ENCODE assay signal across 1 cellular context in genomic region chr1:248849152-248849551, GRCh38.
TF ChIP-seq lines count a peak whose summit lies in the region.

No MANE protein-coding gene starts in this region.

TF ChIP-seq in K562, 482 proteins besides CTCF, POLR2A, EP300 and RAD21:
- TF ChIP-seq SMAD3 (CRISPR knock-in tag; conservative IDR thresholded peaks at IDR 0.05) (no peak), SUPT5H (IDR thresholded peaks at IDR 0.05) (0 out of 2 replicates have a peak, but pooled peaks have one; percentile 9), PTBP1 (IDR thresholded peaks at IDR 0.05; ENCODE audit: low read depth, low read length) (0 out of 2 replicates have a peak, but pooled peaks have one; percentile 21), POLR2G (IDR thresholded peaks at IDR 0.05; ENCODE audit: low read depth, low read length) (0 out of 2 replicates have a peak, but pooled peaks have one; percentile 37), ZNF717 (CRISPR knock-in tag; IDR thresholded peaks at IDR 0.05) (no peak), NCOA6 (IDR thresholded peaks at IDR 0.05) (no peak), TRIM24 (IDR thresholded peaks at IDR 0.05) (no peak), CREBBP (IDR thresholded peaks at IDR 0.05; ENCODE audit: low read depth, low read length) (no peak), KDM2B (CRISPR knock-in tag; IDR thresholded peaks at IDR 0.05) (no peak), ZNF398 (CRISPR knock-in tag; IDR thresholded peaks at IDR 0.05) (no peak)
TF ChIP-seq in K562: peak in this region for 3.
